ENCODE assay signal across 8 cellular contexts in the genomic region with DNA sequence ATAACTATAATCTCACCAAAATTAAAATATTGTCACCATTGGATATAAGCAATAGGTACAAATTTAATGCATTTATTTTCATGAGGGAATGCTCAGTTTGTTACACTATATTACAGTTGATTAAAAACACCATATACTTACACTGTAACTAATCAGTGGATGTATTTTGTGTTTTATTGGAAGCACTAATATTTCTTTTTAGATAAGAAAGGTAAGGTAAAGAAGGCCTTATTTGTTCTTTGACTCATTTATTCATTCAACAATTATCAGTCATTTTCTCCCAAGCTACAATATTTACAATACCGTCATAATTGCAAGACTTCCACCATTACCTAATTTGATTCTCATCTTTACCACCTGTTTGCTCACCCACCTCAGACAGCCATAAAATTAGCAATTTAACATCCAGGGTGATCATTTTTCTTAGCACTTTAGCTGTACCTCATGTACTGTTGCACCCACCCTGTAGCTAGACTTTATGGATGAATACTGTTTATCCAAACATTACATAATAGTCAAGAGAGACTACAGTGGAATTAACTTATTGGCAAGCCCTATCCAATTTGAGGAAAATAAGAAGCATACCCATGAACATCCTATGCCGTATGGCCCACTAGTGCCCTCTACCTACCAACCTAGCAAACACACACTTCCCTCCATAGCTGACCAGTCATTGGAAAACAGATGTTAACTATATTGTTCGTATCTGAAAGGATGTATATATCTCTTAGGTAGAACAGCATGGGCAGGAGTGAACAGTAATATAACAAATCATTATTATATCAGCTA.
DNase-seq lines count a peak whose midpoint lies in the region; ATAC-seq, FAIRE-seq and TF ChIP-seq lines count a peak whose summit lies in the region.

No MANE protein-coding gene starts in this region.

- H4K20me1 ChIP-seq in PC-3 (ENCODE audit: low read length), result no peaks in the 10 kb centered on the region

- no peaks in the 10 kb centered on the region for H3K9me3 ChIP-seq in PC-3 (ENCODE audit: low read length)
- no peaks in the 10 kb centered on the region for H3K9me3 ChIP-seq in upper lobe of right lung

- intact Hi-C loops in PC-3 (cut with micrococcal nuclease) (loop anchor here (2.0 kb wide), 1 partner anchor 58 kb away; no protein-coding TSS in a partner anchor), upper lobe of right lung (cut with DNase I) (no loop called here)

- H3K9ac ChIP-seq in PC-3 (ENCODE audit: low read length), result no peak overlapping the region

- TF ChIP-seq CTCF in AG09319 (IDR thresholded peaks at IDR 0.05; ENCODE audit: low read depth, low read length) (peak; percentile 41), PC-3 (conservative IDR thresholded peaks at IDR 0.05; ENCODE audit: low read depth, low read length) (peak; percentile 82), upper lobe of right lung (IDR thresholded peaks at IDR 0.05) (peak; percentile 43)

- H3K9me2 ChIP-seq in PC-3 (replicated peaks; ENCODE audit: low read length), result no peaks in the 10 kb centered on the region

- H2AFZ ChIP-seq in PC-3 (ENCODE audit: low read length), result no peak overlapping the region

- H3K27ac ChIP-seq in PC-3 (ENCODE audit: low read length) (no peak overlapping the region), upper lobe of right lung (no peak overlapping the region)

- H3K36me3 ChIP-seq in PC-3 (ENCODE audit: low read depth, low read length), result no peaks in the 10 kb centered on the region
- peaks cover 18% of the 10 kb centered on the region for H3K36me3 ChIP-seq in upper lobe of right lung

- peak; percentile 81 for FAIRE-seq in H54 (lab: Jason Lieb, UNC)

- H3K4me3 ChIP-seq in PC-3 (ENCODE audit: low read length) (no peak overlapping the region), upper lobe of right lung (no peak overlapping the region)

- POLR2A ChIA-PET in PC-3 (lab: Charles Lee; ENCODE audit: unreplicated experiment), result interaction anchor here (0.6 kb wide), 1 partner anchor 132 kb away, joined by 3 read pairs; no protein-coding TSS in a partner anchor

- H3K79me2 ChIP-seq in PC-3 (ENCODE audit: low read length), result no peaks in the 10 kb centered on the region

- no peaks in the 10 kb centered on the region for H3F3A ChIP-seq in PC-3 (ENCODE audit: low read length, unreplicated experiment)

- H3K27me3 ChIP-seq in PC-3 (ENCODE audit: low read length) (no peaks in the 10 kb centered on the region), upper lobe of right lung (no peaks in the 10 kb centered on the region)

- peaks cover 13% of the 10 kb centered on the region for H3K4me1 ChIP-seq in PC-3 (ENCODE audit: insufficient read depth, low read length)
- no peaks in the 10 kb centered on the region for H3K4me1 ChIP-seq in upper lobe of right lung

- CTCF ChIA-PET in PC-3 (lab: Charles Lee), result interaction anchor here (0.5 to 1.2 kb wide), 7 partner anchors 62 to 725 kb away, joined by 3 to 16 read pairs (median 4); no protein-coding TSS in a partner anchor

- ATAC-seq in PC-3 (peak; percentile 82), upper lobe of right lung (peak; percentile 73), GM18873 (IDR thresholded peaks at IDR 0.05; ENCODE audit: low FRiP score, unreplicated experiment) (no peak)

- no TSS peak for BruUV-seq in PC-3 (replicated peaks; lab: Mats Ljungman, UMichigan)

- no peak for DNase-seq in AG09319 (ENCODE audit: extremely low read depth, low read depth)
- no peak for DNase-seq in H54 (ENCODE audit: insufficient read length, low spot score)
- DNase-seq in PC-3, result peak; percentile 60
- DNase-seq in fibroblast of the conjunctiva (ENCODE audit: low read depth), result peak; percentile 31
- no peak for DNase-seq in upper lobe of right lung
- DNase-seq in NCI-H187 treated with DMSO at 0.1 percent for 48 hours (lab: John Stamatoyannopoulos, UW), result no peak
- DNase-seq in middle frontal gyrus (ENCODE audit: extremely low spot score, low spot score), result no peak

- no peak overlapping the region for H3K4me2 ChIP-seq in PC-3 (ENCODE audit: low read length)

- TF ChIP-seq POLR2A in H54 (IDR thresholded peaks at IDR 0.05; ENCODE audit: low read depth, low read length), result no peak

Comparison
In these comparisons a context has a peak if more than half of its experiments do, and no peak if none do; other contexts are left out.
1. DNase-seq: peak in PC-3 (single experiment) and fibroblast of the conjunctiva (single experiment); none in AG09319 (single experiment), H54 (single experiment), upper lobe of right lung (single experiment), NCI-H187 treated with DMSO at 0.1 percent for 48 hours (single experiment) and middle frontal gyrus (single experiment).
2. Peak in every context shown above with its lines, with median percentiles within 50 percentile points of each other: CTCF ChIP-seq.